9 cellular contexts compared by ENCODE assay signal in genomic region chr2:54206596-54206995, GRCh38. TPM values are rescaled to one million over a fixed set of nuclear protein-coding genes. Genes with fewer than 3 reads are reported as not detected.
DNase-seq lines count a peak whose midpoint lies in the region; ATAC-seq and TF ChIP-seq lines count a peak whose summit lies in the region.
"Had no signal": no experiment of that assay in that cellular context is flagged by ENCODE, and none has a peak within 500 bp of the region (broad histone marks: within the 10 kb centered on the region; RNA-seq: fewer than 3 reads in every experiment).

No MANE protein-coding gene starts in this region.

- H3K36me3 ChIP-seq in lower lobe of right lung = no peaks in the 10 kb centered on the region

- DNase-seq in ACHN (peak; percentile 76), GM13976 (ENCODE audit: low spot score) (peak; percentile 54), NCI-H1417 (lab: John Stamatoyannopoulos, UW) (peak; percentile 16 to 89 (median 59)), MCF 10A (ENCODE audit: unreplicated experiment) (peak; percentile 55), lower lobe of right lung (no peak), dedifferentiated amniotic fluid mesenchymal stem cell (ENCODE audit: extremely low spot score) (no peak)
- DNase-seq in stimulated activated naive CD8-positive, alpha-beta T cell treated with anti-CD3 and anti-CD28 coated beads, Interleukin-15, amount 100 ng/mL, for 72 hours = no peak
- DNase-seq in stimulated activated CD4-positive, alpha-beta T cell treated with anti-CD3 and anti-CD28 coated beads, Interleukin-12 subunit alpha, Interleukin-12 subunit beta, amount 100 ng/mL, for 4 hours = no peak

- in situ Hi-C loops in ACHN (cut with HindIII; ENCODE audit: low pct_ligation_motif_present, low pct_unique_long_range_greater_than_20kb, low sequenced_read_pairs) (no loop called here), GM13976 (cut with MboI; ENCODE audit: low sequenced_read_pairs, unreplicated experiment) (no loop called here)

- H3K4me3 Mint-ChIP-seq in MCF 10A (ENCODE audit: unreplicated experiment) = no peak overlapping the region
- no peak overlapping the region for H3K4me3 Mint-ChIP-seq in stimulated activated naive CD8-positive, alpha-beta T cell treated with anti-CD3 and anti-CD28 coated beads, Interleukin-15, amount 100 ng/mL, for 72 hours

- H3K4me1 ChIP-seq in lower lobe of right lung = peaks cover 23% of the 10 kb centered on the region

- no peaks in the 10 kb centered on the region for H3K9me3 ChIP-seq in lower lobe of right lung

- peak; percentile 45 to 76 for ATAC-seq in lower lobe of right lung
- no peak for ATAC-seq in stimulated activated naive CD8-positive, alpha-beta T cell treated with anti-CD3 and anti-CD28 coated beads, Interleukin-15, amount 100 ng/mL, for 72 hours

- intact Hi-C loops in MCF 10A (cut with micrococcal nuclease) (loop anchor here (1.0 kb wide), 1 partner anchor 297 kb away; no protein-coding TSS in a partner anchor), lower lobe of right lung (cut with DNase I) (no loop called here)

- H3K36me3 Mint-ChIP-seq in MCF 10A (ENCODE audit: insufficient read depth, unreplicated experiment) = no peaks in the 10 kb centered on the region

- TF ChIP-seq CTCF in GM13976 (IDR thresholded peaks at IDR 0.05; ENCODE audit: borderline replicate concordance, control extremely low read depth, extremely low read depth, insufficient read depth, missing control alignments) (peak; percentile 10), MCF 10A (IDR thresholded peaks at IDR 0.05; ENCODE audit: unreplicated experiment) (peak; percentile 50), lower lobe of right lung (IDR thresholded peaks at IDR 0.05) (peak; percentile 65)

- no peak overlapping the region for H3K27ac ChIP-seq in lower lobe of right lung
- H3K27ac ChIP-seq: epithelial cell of prostate had no signal

- no peak overlapping the region for H3K27ac Mint-ChIP-seq in MCF 10A (ENCODE audit: low read depth, unreplicated experiment)
- H3K27ac Mint-ChIP-seq in stimulated activated naive CD8-positive, alpha-beta T cell treated with anti-CD3 and anti-CD28 coated beads, Interleukin-15, amount 100 ng/mL, for 72 hours = no peak overlapping the region

- H3K4me1 Mint-ChIP-seq in MCF 10A (ENCODE audit: insufficient read depth, unreplicated experiment) = peaks cover 14% of the 10 kb centered on the region
- H3K4me1 Mint-ChIP-seq in stimulated activated naive CD8-positive, alpha-beta T cell treated with anti-CD3 and anti-CD28 coated beads, Interleukin-15, amount 100 ng/mL, for 72 hours = no peaks in the 10 kb centered on the region

- POLR2A ChIA-PET in MCF 10A (lab: Yijun Ruan, JAX) = interaction anchor here (1.0 kb wide), 1 partner anchor 352 kb away, joined by 3 read pairs; no protein-coding TSS in a partner anchor

- H3K4me3 ChIP-seq in lower lobe of right lung = no peak overlapping the region

- CTCF ChIA-PET in MCF 10A (lab: Yijun Ruan, JAX) = interaction anchor here (1.5 kb wide), 1 partner anchor 221 kb away, joined by 3 read pairs; no protein-coding TSS in a partner anchor

- no peaks in the 10 kb centered on the region for H3K27me3 ChIP-seq in lower lobe of right lung (ENCODE audit: low read depth)

- BruUV-seq in MCF 10A (replicated peaks; lab: Mats Ljungman, UMichigan) = no TSS peak

- H3K9me3 Mint-ChIP-seq in MCF 10A (ENCODE audit: unreplicated experiment) = no peaks in the 10 kb centered on the region
- H3K9me3 Mint-ChIP-seq in stimulated activated naive CD8-positive, alpha-beta T cell treated with anti-CD3 and anti-CD28 coated beads, Interleukin-15, amount 100 ng/mL, for 72 hours = peaks cover 0 to 3% of the 10 kb centered on the region in 2 donors

- no peaks in the 10 kb centered on the region for H3K27me3 Mint-ChIP-seq in MCF 10A (ENCODE audit: insufficient read depth, unreplicated experiment)
- H3K27me3 Mint-ChIP-seq in stimulated activated naive CD8-positive, alpha-beta T cell treated with anti-CD3 and anti-CD28 coated beads, Interleukin-15, amount 100 ng/mL, for 72 hours = no peaks in the 10 kb centered on the region

RNA-seq across cellular contexts. Expression of gene TSPYL6, which starts 49.4 kb away (rescaled TPM):
- not detected in 2 replicates for total RNA-seq in MCF 10A (2022)
- total RNA-seq in lower lobe of right lung = not detected

Comparison
In these comparisons a context has a peak if more than half of its experiments do, and no peak if none do; other contexts are left out.
1. DNase-seq: peak in ACHN (single experiment), GM13976 (single experiment), NCI-H1417 (3 of 3) and MCF 10A (single experiment); none in lower lobe of right lung (single experiment), stimulated activated naive CD8-positive, alpha-beta T cell treated with anti-CD3 and anti-CD28 coated beads, Interleukin-15, amount 100 ng/mL, for 72 hours (0 of 2), stimulated activated CD4-positive, alpha-beta T cell treated with anti-CD3 and anti-CD28 coated beads, Interleukin-12 subunit alpha, Interleukin-12 subunit beta, amount 100 ng/mL, for 4 hours (single experiment) and dedifferentiated amniotic fluid mesenchymal stem cell (single experiment).
2. CTCF ChIP-seq: peak in every context shown above with its lines; median percentile 65 in lower lobe of right lung; 50 in MCF 10A; 10 in GM13976.